ENCODE assay signal across 8 cellular contexts in genomic region chr5:128084228-128085167, GRCh38. TPM values are rescaled to one million over a fixed set of nuclear protein-coding genes. Genes with fewer than 3 reads are reported as not detected.
DNase-seq lines count a peak whose midpoint lies in the region; ATAC-seq, FAIRE-seq and TF ChIP-seq lines count a peak whose summit lies in the region.

No MANE protein-coding gene starts in this region.

- BruUV-seq in mammary epithelial cell (replicated peaks; lab: Mats Ljungman, UMichigan): no TSS peak

- no peaks in the 10 kb centered on the region for H3K27me3 ChIP-seq in CD8-positive, alpha-beta T cell (ENCODE audit: insufficient read depth, low read length)
- H3K27me3 ChIP-seq in WERI-Rb-1 (ENCODE audit: insufficient read depth, low read depth, severe bottlenecking) (peaks cover 3% of the 10 kb centered on the region), mammary epithelial cell (ENCODE audit: insufficient read depth, low read length) (no peaks in the 10 kb centered on the region)

- H3K4me1 ChIP-seq in CD8-positive, alpha-beta T cell (ENCODE audit: insufficient read depth, low read length): peaks cover 38% of the 10 kb centered on the region
- peaks cover 13% of the 10 kb centered on the region for H3K4me1 ChIP-seq in mammary epithelial cell (ENCODE audit: insufficient read depth, low read length)

- TF ChIP-seq CTCF in CD8-positive, alpha-beta T cell (IDR thresholded peaks at IDR 0.05): no peak
- TF ChIP-seq CTCF in WERI-Rb-1 (IDR thresholded peaks at IDR 0.05; ENCODE audit: low read depth, low read length): no peak
- no peak for TF ChIP-seq CTCF in mammary epithelial cell (conservative IDR thresholded peaks at IDR 0.05 in 1 of 2, IDR thresholded peaks at IDR 0.05 in 1 of 2; ENCODE audit: extremely low read depth in 1 of 2, insufficient read depth in 1 of 2, low read depth in 1 of 2, low read length in 2 of 2)

- H3K9ac ChIP-seq in mammary epithelial cell (ENCODE audit: insufficient read depth, low read length): peak overlapping the region; percentile 52

- H3K36me3 Mint-ChIP-seq in CD8-positive, alpha-beta T cell: peaks cover 10% of the 10 kb centered on the region

- H3K4me2 ChIP-seq in mammary epithelial cell (ENCODE audit: insufficient read depth, low read depth, low read length): peak overlapping the region; percentile 98

- H3K27ac Mint-ChIP-seq in CD8-positive, alpha-beta T cell: peak overlapping the region; percentile 91

- ATAC-seq in CD8-positive, alpha-beta T cell: peak; percentile 3
- ATAC-seq in GM21367 (IDR thresholded peaks at IDR 0.05; ENCODE audit: unreplicated experiment): peak; percentile 6

- peaks cover 81% of the 10 kb centered on the region for H3K79me2 ChIP-seq in mammary epithelial cell (ENCODE audit: insufficient read depth, low read length)

- no peaks in the 10 kb centered on the region for H3K36me3 ChIP-seq in CD8-positive, alpha-beta T cell (ENCODE audit: insufficient read depth, low read length)
- no peaks in the 10 kb centered on the region for H3K36me3 ChIP-seq in WERI-Rb-1
- H3K36me3 ChIP-seq in mammary epithelial cell (ENCODE audit: insufficient read depth, low read length): no peaks in the 10 kb centered on the region

- dilution Hi-C loops in mammary epithelial cell (cut with HindIII; ENCODE audit: low sequenced_read_pairs): no loop called here

- peak overlapping the region; percentile 11 for H3K27ac ChIP-seq in CD8-positive, alpha-beta T cell (ENCODE audit: low read depth, low read length)
- H3K27ac ChIP-seq in WERI-Rb-1 (no peak overlapping the region), mammary epithelial cell (ENCODE audit: insufficient read depth, low read depth, low read length) (peak overlapping the region; percentile 89)

- intact Hi-C loops in CD8-positive, alpha-beta T cell (cut with DNase I, micrococcal nuclease): loop anchor here (5.0 to 10.0 kb wide), 8 partner anchors 53 to 1662 kb away; partner anchors contain the start of genes GRAMD2B (in 1 of the 2), ISOC1 (in 1 of the 2), LMNB1 (in 1 of the 2) and PHAX (in 1 of the 2)
- intact Hi-C loops in mammary epithelial cell (cut with micrococcal nuclease): loop anchor here (1.0 to 10.0 kb wide), 4 partner anchors 127 to 520 kb away; no protein-coding TSS in a partner anchor

- CTCF ChIA-PET in CD8-positive, alpha-beta T cell (lab: Charles Lee): interaction anchor here (0.6 to 1.4 kb wide), 3 partner anchors 22 to 1311 kb away, joined by 3 read pairs; no protein-coding TSS in a partner anchor
- CTCF ChIA-PET in mammary epithelial cell (lab: Charles Lee; ENCODE audit: low non-redundant PET): interaction anchor here (0.6 kb wide), 1 partner anchor 76 kb away, joined by 3 read pairs; no protein-coding TSS in a partner anchor

- POLR2A ChIA-PET in CD8-positive, alpha-beta T cell (lab: Charles Lee): interaction anchor here (0.6 to 1.7 kb wide), 5 partner anchors 18 to 1010 kb away, joined by 3 to 5 read pairs (median 3); partner anchors contain the start of gene ISOC1

- no peaks in the 10 kb centered on the region for H3K9me3 Mint-ChIP-seq in CD8-positive, alpha-beta T cell

- peaks cover 60% of the 10 kb centered on the region for H3K4me1 Mint-ChIP-seq in CD8-positive, alpha-beta T cell (ENCODE audit: low read depth)

- H2AFZ ChIP-seq in mammary epithelial cell (ENCODE audit: low read depth, low read length): peak overlapping the region; percentile 88

- peak; percentile 38 for FAIRE-seq in HTR-8/SVneo (lab: Jason Lieb, UNC)

- H3K27me3 Mint-ChIP-seq in CD8-positive, alpha-beta T cell (ENCODE audit: low read depth): no peaks in the 10 kb centered on the region

- H4K20me1 ChIP-seq in mammary epithelial cell (ENCODE audit: insufficient read depth, low read length): no peaks in the 10 kb centered on the region

- peak; percentile 3 to 68 (median 47) for DNase-seq in CD8-positive, alpha-beta T cell
- DNase-seq in HTR-8/SVneo (ENCODE audit: insufficient read length, low spot score): peak; percentile 15
- DNase-seq in WERI-Rb-1: peak; percentile 28
- peak; percentile 70 for DNase-seq in mammary epithelial cell
- peak; percentile 77 for DNase-seq in islet precursor cell
- peak; percentile 11 to 55 (median 23) for DNase-seq in stimulated activated CD4-positive, alpha-beta T cell treated with anti-CD3 and anti-CD28 coated beads, Interleukin-12 subunit alpha, Interleukin-12 subunit beta, amount 100 ng/mL, for 48 hours (ENCODE audit: low read depth in 2 of 3, low spot score in 1 of 3)
- DNase-seq in NCI-H1930 (lab: John Stamatoyannopoulos, UW): no peak

- in situ Hi-C loops in mammary epithelial cell (cut with MboI; ENCODE audit: low sequenced_read_pairs in 2 of 2): loop anchor here in 1 of 2 donors (10.0 to 25.0 kb wide), 2 partner anchors 210 to 322 kb away; no protein-coding TSS in a partner anchor

- H3K9me3 ChIP-seq in CD8-positive, alpha-beta T cell (ENCODE audit: low read length): no peaks in the 10 kb centered on the region
- H3K9me3 ChIP-seq in WERI-Rb-1 (ENCODE audit: severe bottlenecking): no peaks in the 10 kb centered on the region
- H3K9me3 ChIP-seq in mammary epithelial cell (replicated peaks; ENCODE audit: insufficient read depth, low read length): no peaks in the 10 kb centered on the region

- WGBS in mammary epithelial cell (ENCODE audit: low coverage, missing lambda C conversion rate): 4% methylated on average over 28 of the region's 71 CpGs

- peak overlapping the region; percentile 93 for H3K4me3 Mint-ChIP-seq in CD8-positive, alpha-beta T cell

- H3K4me3 ChIP-seq in CD8-positive, alpha-beta T cell (ENCODE audit: low read depth, low read length): peak overlapping the region; percentile 86
- peak overlapping the region; percentile 80 for H3K4me3 ChIP-seq in WERI-Rb-1 (ENCODE audit: low read depth, low read length)
- H3K4me3 ChIP-seq in mammary epithelial cell (replicated peaks in 1 of 3; ENCODE audit: insufficient read depth in 1 of 3, low read depth in 2 of 3, low read length in 3 of 3): peak overlapping the region; percentile 69 to 93 (median 88)

RNA-seq across cellular contexts. Expression of gene SLC12A2, which starts 0.9 kb away (rescaled TPM):
- 10 to 100 TPM; 12.6 to 12.8 TPM for total RNA-seq in CD8-positive, alpha-beta T cell
- 10 to 100 TPM; 24.1 to 50.3 TPM for total RNA-seq in mammary epithelial cell
- polyA plus RNA-seq in mammary epithelial cell: 10.8 TPM
- polyA minus RNA-seq in mammary epithelial cell: 33.2 TPM

Comparison
In these comparisons a context has a peak if more than half of its experiments do, and no peak if none do; other contexts are left out.
1. DNase-seq: peak in CD8-positive, alpha-beta T cell (7 of 7), HTR-8/SVneo (single experiment), WERI-Rb-1 (single experiment), mammary epithelial cell (single experiment), islet precursor cell (single experiment) and stimulated activated CD4-positive, alpha-beta T cell treated with anti-CD3 and anti-CD28 coated beads, Interleukin-12 subunit alpha, Interleukin-12 subunit beta, amount 100 ng/mL, for 48 hours (3 of 3); none in NCI-H1930 (0 of 2).
2. Peak in every context shown above with its lines, with median percentiles within 50 percentile points of each other: H3K4me3 ChIP-seq.